Comparison of ENCODE assay signal across 12 cellular contexts in the genomic region with DNA sequence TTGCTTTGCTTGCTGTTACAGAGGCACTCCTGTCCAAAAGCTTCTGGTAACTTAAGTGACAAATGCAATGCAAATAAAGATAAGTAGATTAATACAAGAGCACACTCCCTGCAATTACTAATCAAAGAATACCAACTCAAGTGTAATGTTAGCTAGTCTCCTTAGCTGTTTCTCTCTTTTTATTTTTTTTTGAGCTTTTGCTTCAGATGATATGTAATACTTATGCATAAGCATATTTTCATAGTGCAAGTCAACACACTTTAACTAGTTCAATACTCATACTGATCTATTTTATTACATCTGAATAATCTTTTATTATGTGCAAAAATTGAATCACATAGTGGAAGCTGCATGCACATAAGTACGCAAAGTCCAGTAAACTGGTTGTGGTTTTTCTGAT. TPM values are rescaled to one million over a fixed set of nuclear protein-coding genes. Genes with fewer than 3 reads are reported as not detected.
DNase-seq lines count a peak whose midpoint lies in the region; ATAC-seq and TF ChIP-seq lines count a peak whose summit lies in the region.
"Had no signal": no experiment of that assay in that cellular context is flagged by ENCODE, and none has a peak within 500 bp of the region (broad histone marks: within the 10 kb centered on the region; RNA-seq: fewer than 3 reads in every experiment).

No MANE protein-coding gene starts in this region.

- WGBS in GM23248 (ENCODE audit: low coverage in 1 of 2, low lambda C conversion rate in 2 of 2, missing lambda C conversion rate in 2 of 2), 2 experiments: 0% methylated on average over 1 of the region's 1 CpG
- WGBS in aorta, 2 donors: 0% methylated on average over 1 of the region's 1 CpG
- WGBS in prostate gland: 0% methylated on average over 1 of the region's 1 CpG

- no peak for ATAC-seq in aorta (ENCODE audit: low FRiP score)
- ATAC-seq: mucosa of descending colon had no signal

- H3K36me3 ChIP-seq in GM23248 (ENCODE audit: low read depth) (peaks cover 4% of the 10 kb centered on the region; the same call in 1 of the 2 replicates), iPS-20b (ENCODE audit: insufficient read depth, low read depth, low read length) (peaks cover 17% of the 10 kb centered on the region), uterus (no peaks in the 10 kb centered on the region), aorta (ENCODE audit: control insufficient read depth in 1 of 2, insufficient read depth in 2 of 2, low read length in 1 of 2) (no peaks in the 10 kb centered on the region), prostate gland (no peaks in the 10 kb centered on the region)

- peaks cover 58% of the 10 kb centered on the region for H3F3A ChIP-seq in GM23248 (ENCODE audit: insufficient read depth)

- peaks cover 34% of the 10 kb centered on the region for H3K4me1 Mint-ChIP-seq in activated T-cell treated with anti-CD3 and anti-CD28 coated beads, Interleukin-2, amount 50 U/mL, for 24 hours (ENCODE audit: low read depth)

- H3K4me2 ChIP-seq in GM23248 (ENCODE audit: unreplicated experiment): peak overlapping the region; percentile 89

- H3K4me3 Mint-ChIP-seq in activated T-cell treated with anti-CD3 and anti-CD28 coated beads, Interleukin-2, amount 50 U/mL, for 24 hours: no peak overlapping the region

- no peaks in the 10 kb centered on the region for H3K36me3 Mint-ChIP-seq in activated T-cell treated with anti-CD3 and anti-CD28 coated beads, Interleukin-2, amount 50 U/mL, for 24 hours (ENCODE audit: low read depth)

- in situ Hi-C loops in GM23248 (cut with MboI): no loop called here

- TF ChIP-seq POLR2A in uterus (IDR thresholded peaks at IDR 0.05) (no peak), prostate gland (IDR thresholded peaks at IDR 0.05) (no peak)

- H3K27ac Mint-ChIP-seq in activated T-cell treated with anti-CD3 and anti-CD28 coated beads, Interleukin-2, amount 50 U/mL, for 24 hours: no peak overlapping the region

- H3K27me3 Mint-ChIP-seq in activated T-cell treated with anti-CD3 and anti-CD28 coated beads, Interleukin-2, amount 50 U/mL, for 24 hours: no peaks in the 10 kb centered on the region

- H3K4me1 ChIP-seq in GM23248 (ENCODE audit: insufficient read depth): peaks cover 38% of the 10 kb centered on the region
- H3K4me1 ChIP-seq in iPS-20b (ENCODE audit: insufficient read depth, low read length): peaks cover 17% of the 10 kb centered on the region
- H3K4me1 ChIP-seq in uterus: no peaks in the 10 kb centered on the region
- H3K4me1 ChIP-seq in aorta (ENCODE audit: control insufficient read depth in 1 of 2, insufficient read depth in 2 of 2, low read length in 2 of 2): no peaks in the 10 kb centered on the region
- H3K4me1 ChIP-seq in prostate gland (replicated peaks): no peaks in the 10 kb centered on the region

- H3K79me2 ChIP-seq in GM23248 (ENCODE audit: insufficient read depth): peaks cover 51% of the 10 kb centered on the region

- peak overlapping the region; percentile 83 for H3K4me3 ChIP-seq in AG10803 (ENCODE audit: low read length)
- peak overlapping the region; percentile 81 for H3K4me3 ChIP-seq in GM23248
- peak overlapping the region; percentile 65 for H3K4me3 ChIP-seq in WI38 (ENCODE audit: low read depth, low read length)
- H3K4me3 ChIP-seq in iPS-20b (ENCODE audit: low read length): peak overlapping the region; percentile 90
- no peak overlapping the region for H3K4me3 ChIP-seq in uterus
- H3K4me3 ChIP-seq in aorta (ENCODE audit: low read length in 2 of 2): no peak overlapping the region
- H3K4me3 ChIP-seq in prostate gland: no peak overlapping the region
- H3K4me3 ChIP-seq: mucosa of descending colon had no signal

- H3K9me3 ChIP-seq in GM23248 (ENCODE audit: low read depth): no peaks in the 10 kb centered on the region
- H3K9me3 ChIP-seq in iPS-20b (ENCODE audit: insufficient read depth, low read depth, low read length): no peaks in the 10 kb centered on the region
- no peaks in the 10 kb centered on the region for H3K9me3 ChIP-seq in uterus
- no peaks in the 10 kb centered on the region for H3K9me3 ChIP-seq in aorta (ENCODE audit: control insufficient read depth, low read length)
- no peaks in the 10 kb centered on the region for H3K9me3 ChIP-seq in prostate gland
- H3K9me3 ChIP-seq: mucosa of descending colon had no signal

- TF ChIP-seq CTCF in AG10803 (conservative IDR thresholded peaks at IDR 0.05; ENCODE audit: low read length) (no peak), WI38 (IDR thresholded peaks at IDR 0.05; ENCODE audit: low read depth, low read length) (no peak), uterus (IDR thresholded peaks at IDR 0.05) (no peak), prostate gland (IDR thresholded peaks at IDR 0.05) (no peak)

- H3K27ac ChIP-seq in GM23248 (peak overlapping the region; percentile 98; the same call in 1 of the 2 replicates), iPS-20b (ENCODE audit: low read length) (no peak overlapping the region), uterus (no peak overlapping the region), aorta (ENCODE audit: low read depth in 1 of 2, low read length in 2 of 2) (no peak overlapping the region), prostate gland (no peak overlapping the region)

- H4K20me1 ChIP-seq in GM23248 (ENCODE audit: insufficient read depth): no peaks in the 10 kb centered on the region

- intact Hi-C loops in uterus (cut with DNase I; ENCODE audit: low total_unique reads): no loop called here
- intact Hi-C loops in aorta (cut with DNase I): no loop called here
- intact Hi-C loops in prostate gland (cut with DNase I): no loop called here

- no peaks in the 10 kb centered on the region for H3K27me3 ChIP-seq in GM23248 (replicated peaks; ENCODE audit: insufficient read depth)
- H3K27me3 ChIP-seq in iPS-20b (ENCODE audit: insufficient read depth, low read length): no peaks in the 10 kb centered on the region
- H3K27me3 ChIP-seq in uterus: no peaks in the 10 kb centered on the region
- H3K27me3 ChIP-seq in aorta (ENCODE audit: control insufficient read depth in 1 of 2, insufficient read depth in 2 of 2, low read length in 1 of 2): no peaks in the 10 kb centered on the region
- no peaks in the 10 kb centered on the region for H3K27me3 ChIP-seq in prostate gland (replicated peaks; ENCODE audit: insufficient read depth)

- H3K9me3 Mint-ChIP-seq in activated T-cell treated with anti-CD3 and anti-CD28 coated beads, Interleukin-2, amount 50 U/mL, for 24 hours: peaks cover 4% of the 10 kb centered on the region

- H3K9me2 ChIP-seq in GM23248 (ENCODE audit: insufficient read depth): no peaks in the 10 kb centered on the region

- H2AFZ ChIP-seq in GM23248: no peak overlapping the region

- H3K9ac ChIP-seq in GM23248 (peak overlapping the region; percentile 71), iPS-20b (ENCODE audit: low read depth, low read length) (peak overlapping the region; percentile 57; the same call in 1 of the 2 replicates)

- DNase-seq in AG10803 (ENCODE audit: low read depth): no peak
- no peak for DNase-seq in GM23248
- DNase-seq in uterus: no peak
- DNase-seq in aorta: no peak
- DNase-seq in prostate gland (ENCODE audit: low spot score): no peak
- no peak for DNase-seq in activated T-cell treated with anti-CD3 and anti-CD28 coated beads, Interleukin-2, amount 50 U/mL, for 24 hours
- DNase-seq: activated effector memory CD4-positive, alpha-beta T cell treated with Interleukin-2 at 50 U/mL for 16 hours; mucosa of descending colon; NCI-H1092 treated with DMSO at 0.1 percent for 48 hours; stimulated activated CD8-positive, alpha-beta memory T cell treated with anti-CD3 and anti-CD28 coated beads, Interleukin-4, amount 100 ng/mL, for 48 hours had no signal

RNA-seq across cellular contexts. Expression of a gene that starts 2.7 kb away (rescaled TPM):
- total RNA-seq in GM23248 (2014; rRNA removed; shearing (Covaris generic)): 67.2 and 72.3 TPM in 2 replicates
- polyA plus RNA-seq in GM23248 (2016; fragmentation: Nextera tagmentation; extraction: Ambion mirVana) (19.6 and 20.6 TPM in 2 replicates), aorta (under 1 TPM; 0.13 to 0.20 TPM)
- total RNA-seq in uterus (1 to 10 TPM in 1 of 4 donors, under 1 TPM in 1, not detected in 2; 0.61 to 5.1 TPM), aorta (1 to 10 TPM in 1 of 2 donors, under 1 TPM in 1; 0.81 to 1.5 TPM), prostate gland (1 to 10 TPM; 1.3 to 1.5 TPM)

Comparison
In these comparisons a context has a peak if more than half of its experiments do, and no peak if none do; other contexts are left out.
1. H3K4me3 ChIP-seq: peak in AG10803 (single experiment), GM23248 (single experiment), WI38 (single experiment) and iPS-20b (single experiment); none in uterus (0 of 2), aorta (0 of 2) and prostate gland (0 of 2).
2. RNA of a gene that starts 2.7 kb away (total RNA-seq): 67.2 to 72.3 TPM in GM23248; 1.3 to 1.5 TPM in prostate gland, 0.81 to 1.5 TPM in aorta and 0.61 to 5.1 TPM in uterus; every median in the first group is over 10 times any median in the second.